Comparison of ENCODE assay signal across 9 cellular contexts in the genomic region with DNA sequence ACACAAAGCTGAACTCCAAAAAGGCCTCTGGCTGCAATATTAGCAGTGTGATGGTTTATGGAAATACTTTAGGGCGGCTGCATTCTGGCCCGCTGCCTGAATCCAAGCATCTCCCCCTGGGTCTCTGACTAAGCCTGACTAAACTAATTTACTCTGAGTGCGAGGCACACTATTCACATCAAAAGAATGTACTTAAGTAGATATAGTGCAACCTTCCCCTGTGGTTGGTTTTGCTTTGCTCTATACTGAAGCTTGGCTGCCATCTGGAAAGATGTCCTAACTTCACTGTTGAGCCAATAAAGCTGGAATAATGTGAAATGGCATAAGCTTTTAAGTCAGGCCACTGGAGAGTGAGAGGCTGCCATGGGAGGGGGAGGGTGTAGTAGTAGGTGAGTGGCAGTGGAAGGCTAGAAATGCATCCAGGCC.
DNase-seq lines count a peak whose midpoint lies in the region; ATAC-seq and TF ChIP-seq lines count a peak whose summit lies in the region.
"Had no signal": no experiment of that assay in that cellular context is flagged by ENCODE, and none has a peak within 500 bp of the region (broad histone marks: within the 10 kb centered on the region; RNA-seq: fewer than 3 reads in every experiment).

No MANE protein-coding gene starts in this region.

- H3K27me3 ChIP-seq in BJ (ENCODE audit: control insufficient read depth, insufficient read depth, low read length), result no peaks in the 10 kb centered on the region
- H3K27me3 ChIP-seq in PC-3 (ENCODE audit: low read length), result no peaks in the 10 kb centered on the region
- H3K27me3 ChIP-seq in ovary, result no peaks in the 10 kb centered on the region

- TF ChIP-seq EP300 in ovary (IDR thresholded peaks at IDR 0.05), result no peak

- BruUV-seq in PC-3 (replicated peaks; lab: Mats Ljungman, UMichigan), result no TSS peak

- no peaks in the 10 kb centered on the region for H3K9me2 ChIP-seq in PC-3 (replicated peaks; ENCODE audit: low read length)

- no peaks in the 10 kb centered on the region for H3K36me3 ChIP-seq in BJ (ENCODE audit: control insufficient read depth, insufficient read depth, low read length)
- peaks cover 11% of the 10 kb centered on the region; the same call in 1 of the 2 replicates for H3K36me3 ChIP-seq in PC-3 (ENCODE audit: low read depth, low read length)
- no peaks in the 10 kb centered on the region for H3K36me3 ChIP-seq in ovary

- peaks cover 16% of the 10 kb centered on the region for H3K9me3 ChIP-seq in PC-3 (ENCODE audit: low read length)
- no peaks in the 10 kb centered on the region for H3K9me3 ChIP-seq in ovary

- peak overlapping the region; percentile 65 for H3K9ac ChIP-seq in PC-3 (ENCODE audit: low read length)

- H3K4me2 ChIP-seq in PC-3 (ENCODE audit: low read length), result peak overlapping the region; percentile 78

- H3K4me1 ChIP-seq in PC-3 (ENCODE audit: insufficient read depth, low read length) (peaks cover 41% of the 10 kb centered on the region), ovary (ENCODE audit: insufficient read depth) (no peaks in the 10 kb centered on the region)

- H3K79me2 ChIP-seq in PC-3 (ENCODE audit: low read length), result no peaks in the 10 kb centered on the region

- TF ChIP-seq CTCF in BJ (IDR thresholded peaks at IDR 0.05; ENCODE audit: insufficient read depth, low read depth, low read length) (no peak), PC-3 (conservative IDR thresholded peaks at IDR 0.05; ENCODE audit: low read depth, low read length) (no peak), ovary (IDR thresholded peaks at IDR 0.05) (no peak)

- 8 to 46% (median 24%) methylated on average over 3 of the region's 3 CpGs for WGBS in ovary, 3 donors

- H3F3A ChIP-seq in PC-3 (ENCODE audit: low read length, unreplicated experiment), result peaks cover 16% of the 10 kb centered on the region

- intact Hi-C loops in PC-3 (cut with micrococcal nuclease) (loop anchor here (1.0 to 10.0 kb wide), 8 partner anchors 8 to 606 kb away; no protein-coding TSS in a partner anchor), ovary (cut with DNase I) (no loop called here)

- TF ChIP-seq POLR2A in ovary (IDR thresholded peaks at IDR 0.05), result no peak

- peak overlapping the region; percentile 41; the same call in 1 of the 2 replicates for H2AFZ ChIP-seq in PC-3 (ENCODE audit: low read length)

- CTCF ChIA-PET in BJ (lab: Yijun Ruan, JAX), result interaction anchor here (0.6 to 2.1 kb wide), 3 partner anchors 15 to 600 kb away, joined by 3 to 8 read pairs (median 3); no protein-coding TSS in a partner anchor
- CTCF ChIA-PET in PC-3 (lab: Charles Lee), result interaction anchor here (0.5 to 1.2 kb wide), 4 partner anchors 59 to 307 kb away, joined by 3 to 7 read pairs (median 4); no protein-coding TSS in a partner anchor

- H4K20me1 ChIP-seq in PC-3 (ENCODE audit: low read length), result no peaks in the 10 kb centered on the region

- POLR2A ChIA-PET in BJ (lab: Charles Lee) (interaction anchor here (0.6 kb wide), 1 partner anchor 30 kb away, joined by 4 read pairs; no protein-coding TSS in a partner anchor), PC-3 (lab: Charles Lee; ENCODE audit: unreplicated experiment) (interaction anchor here (0.5 to 1.4 kb wide), 5 partner anchors 25 to 475 kb away, joined by 3 to 28 read pairs (median 8); no protein-coding TSS in a partner anchor)

- H3K27ac ChIP-seq in PC-3 (ENCODE audit: low read length), result peak overlapping the region; percentile 93
- no peak overlapping the region for H3K27ac ChIP-seq in ovary

- ATAC-seq in PC-3 (peak; percentile 95), HG03025 (IDR thresholded peaks at IDR 0.05; ENCODE audit: low FRiP score, unreplicated experiment) (no peak), GM19324 (IDR thresholded peaks at IDR 0.05; ENCODE audit: low FRiP score, unreplicated experiment) (no peak)

- peak; percentile 99 for DNase-seq in BJ (ENCODE audit: low read depth)
- DNase-seq in PC-3, result peak; percentile 99
- peak; percentile 100 for DNase-seq in fibroblast of gingiva (ENCODE audit: low read depth)
- DNase-seq in ovary, result peak; percentile 12 to 54 (median 35)
- DNase-seq in activated naive CD4-positive, alpha-beta T cell treated with Interleukin-2 at 50 U/mL for 16 hours, result no peak
- DNase-seq in NCI-H187 treated with DMSO at 0.1 percent for 48 hours (lab: John Stamatoyannopoulos, UW), result no peak
- DNase-seq: NCI-H510A treated with DMSO at 0.1 percent for 48 hours had no signal

- H3K4me3 ChIP-seq in BJ (ENCODE audit: low read depth, low read length) (no peak overlapping the region), PC-3 (ENCODE audit: low read length) (peak overlapping the region; percentile 41; the same call in 1 of the 2 replicates), ovary (no peak overlapping the region)

Comparison
In these comparisons a context has a peak if more than half of its experiments do, and no peak if none do; other contexts are left out.
1. DNase-seq: peak in BJ (single experiment), PC-3 (single experiment), fibroblast of gingiva (single experiment) and ovary (5 of 5); none in activated naive CD4-positive, alpha-beta T cell treated with Interleukin-2 at 50 U/mL for 16 hours (single experiment) and NCI-H187 treated with DMSO at 0.1 percent for 48 hours (single experiment).